8 cellular contexts compared by ENCODE assay signal in the genomic region with DNA sequence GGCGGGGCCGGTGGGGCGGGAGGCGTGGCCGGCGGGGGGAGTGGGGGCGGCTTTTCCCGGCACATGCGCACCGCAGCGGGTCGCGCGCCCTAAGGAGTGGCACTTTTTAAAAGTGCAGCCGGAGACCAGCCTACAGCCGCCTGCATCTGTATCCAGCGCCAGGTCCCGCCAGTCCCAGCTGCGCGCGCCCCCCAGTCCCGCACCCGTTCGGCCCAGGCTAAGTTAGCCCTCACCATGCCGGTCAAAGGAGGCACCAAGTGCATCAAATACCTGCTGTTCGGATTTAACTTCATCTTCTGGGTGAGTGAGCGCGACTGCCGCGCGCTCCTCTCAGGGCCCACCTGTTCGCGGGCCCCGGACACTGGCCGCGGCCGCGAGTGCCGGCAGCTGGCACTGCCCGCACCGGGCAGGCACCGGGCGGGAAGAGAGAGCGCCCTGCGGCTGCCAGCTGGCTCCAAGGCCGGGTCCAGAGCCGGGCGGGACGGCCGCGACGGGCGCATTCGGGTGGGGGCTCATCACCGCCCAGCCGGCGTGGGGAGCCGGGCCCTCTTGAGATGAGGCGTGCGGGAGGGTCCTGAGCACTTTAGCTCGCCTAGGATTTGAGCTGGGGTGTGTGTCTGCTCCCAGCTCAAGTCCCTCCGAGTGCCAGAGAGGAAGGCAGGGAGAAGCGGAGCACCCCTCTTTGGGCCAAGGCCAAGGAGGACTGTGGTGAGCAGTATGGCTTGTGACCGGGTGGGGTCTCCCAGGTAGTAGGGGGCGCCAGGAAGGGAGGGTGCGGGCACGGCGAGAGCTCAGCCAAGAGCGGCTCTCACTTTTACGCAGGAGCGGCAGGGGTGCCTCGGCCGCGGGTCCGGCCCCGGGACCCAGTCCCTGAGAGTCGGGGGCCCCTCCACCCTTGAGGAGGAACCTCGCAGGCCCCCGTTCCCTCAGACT. TPM values are rescaled to one million over a fixed set of nuclear protein-coding genes. Genes with fewer than 3 reads are reported as not detected.
A peak's percentile ranks its signal among the peaks of the same experiment; 100 is the strongest.
DNase-seq lines count a peak whose midpoint lies in the region; ATAC-seq, FAIRE-seq and TF ChIP-seq lines count a peak whose summit lies in the region.

A gene with protein sequence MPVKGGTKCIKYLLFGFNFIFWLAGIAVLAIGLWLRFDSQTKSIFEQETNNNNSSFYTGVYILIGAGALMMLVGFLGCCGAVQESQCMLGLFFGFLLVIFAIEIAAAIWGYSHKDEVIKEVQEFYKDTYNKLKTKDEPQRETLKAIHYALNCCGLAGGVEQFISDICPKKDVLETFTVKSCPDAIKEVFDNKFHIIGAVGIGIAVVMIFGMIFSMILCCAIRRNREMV (plus strand): TSS at position 135 of the 933 bp plus-strand sequence. CDS start 100 bp downstream, at position 235.

- peak within 1 kb of the TSS; percentile 89 to 99 (median 95) for H3K27ac ChIP-seq in heart right ventricle
- H3K27ac ChIP-seq in trophoblast cell (ENCODE audit: low read depth, low read length) = peak within 1 kb of the TSS; percentile 94

- H2AK5ac ChIP-seq in trophoblast cell (ENCODE audit: low read length) = peak within 1 kb of the TSS; percentile 87

- peaks cover 32% of the 10 kb centered on the region for H3K79me1 ChIP-seq in trophoblast cell (ENCODE audit: low read length)

- peak within 1 kb of the TSS; percentile 89 for H3K4me2 ChIP-seq in trophoblast cell (ENCODE audit: low read length)

- ATAC-seq in heart right ventricle (peak; percentile 37 to 69 (median 51)), GM18873 (IDR thresholded peaks at IDR 0.05; ENCODE audit: low FRiP score, unreplicated experiment) (no peak), GM18519 (IDR thresholded peaks at IDR 0.05; ENCODE audit: low FRiP score, unreplicated experiment) (no peak)

- peaks cover 47% of the 10 kb centered on the region for H3K4me1 ChIP-seq in NT2/D1 (ENCODE audit: insufficient read depth, insufficient read length)
- peaks cover 24% of the 10 kb centered on the region for H3K4me1 ChIP-seq in adipocyte (ENCODE audit: control insufficient read depth, insufficient read depth, low read length)
- H3K4me1 ChIP-seq in heart right ventricle = peaks cover 12 to 76% (median 60%) of the 10 kb centered on the region in 9 donors
- peaks cover 40 to 48% of the 10 kb centered on the region in 2 experiments for H3K4me1 ChIP-seq in trophoblast cell (ENCODE audit: control insufficient read depth in 1 of 2, insufficient read depth in 2 of 2, low read length in 2 of 2)

- intact Hi-C loops in heart right ventricle (cut with DNase I) = no loop called here

- TF ChIP-seq POLR2A in GM12892 (IDR thresholded peaks at IDR 0.05; ENCODE audit: low read depth, low read length) = no peak

- H2AFZ ChIP-seq in trophoblast cell (ENCODE audit: insufficient read depth, low read length, poor library complexity) = peak within 1 kb of the TSS; percentile 37

- H4K91ac ChIP-seq in trophoblast cell (ENCODE audit: low read depth, low read length) = peak within 1 kb of the TSS; percentile 90

- peak within 1 kb of the TSS; percentile 90 for H3K14ac ChIP-seq in trophoblast cell (ENCODE audit: low read length)

- peaks cover 27% of the 10 kb centered on the region for H3K79me2 ChIP-seq in trophoblast cell (ENCODE audit: control insufficient read depth, insufficient read depth, low read length, poor library complexity)

- H3K9ac ChIP-seq in NT2/D1 (ENCODE audit: insufficient read length, low read depth) = peak within 1 kb of the TSS; percentile 98
- peak within 1 kb of the TSS; percentile 79 for H3K9ac ChIP-seq in adipocyte (ENCODE audit: low read length)
- peak within 1 kb of the TSS; percentile 89 for H3K9ac ChIP-seq in trophoblast cell (ENCODE audit: low read length)

- DNase-seq in GM12892 (ENCODE audit: insufficient read length) (peak; percentile 36), NT2/D1 (ENCODE audit: low read depth, low spot score) (no peak), adipocyte (ENCODE audit: low read depth) (peak; percentile 79), heart right ventricle (peak; percentile 74 to 75), trophoblast cell (peak in 1 of 2 donors; percentile 73), NCI-H2171 treated with DMSO at 0.1 percent for 48 hours (lab: John Stamatoyannopoulos, UW) (no peak)

- peak within 1 kb of the TSS; percentile 83 for H2BK5ac ChIP-seq in trophoblast cell (ENCODE audit: low read depth, low read length, poor library complexity)

- no peak for FAIRE-seq in GM12892 (lab: Jason Lieb, UNC)

- H4K8ac ChIP-seq in trophoblast cell (ENCODE audit: low read depth, low read length) = peak within 1 kb of the TSS; percentile 77

- H3K27me3 ChIP-seq in NT2/D1 (ENCODE audit: insufficient read depth, insufficient read length) = peaks cover 6% of the 10 kb centered on the region
- H3K27me3 ChIP-seq in adipocyte (replicated peaks; ENCODE audit: control insufficient read depth, insufficient read depth, low read length) = no peaks in the 10 kb centered on the region
- peaks cover 0 to 37% (median 0%) of the 10 kb centered on the region in 7 donors for H3K27me3 ChIP-seq in heart right ventricle
- no peaks in the 10 kb centered on the region for H3K27me3 ChIP-seq in trophoblast cell (ENCODE audit: insufficient read depth, low read length)

- H2BK12ac ChIP-seq in trophoblast cell (ENCODE audit: low read length) = peak within 1 kb of the TSS; percentile 62

- H3K9me3 ChIP-seq in NT2/D1 (ENCODE audit: insufficient read depth, low read length) (no peaks in the 10 kb centered on the region), adipocyte (ENCODE audit: control insufficient read depth, low read length) (no peaks in the 10 kb centered on the region), heart right ventricle (no peaks in the 10 kb centered on the region), trophoblast cell (ENCODE audit: insufficient read depth, low read depth, low read length) (peaks cover 2% of the 10 kb centered on the region)

- TF ChIP-seq CTCF in heart right ventricle (IDR thresholded peaks at IDR 0.05) = no peak

- H3K18ac ChIP-seq in trophoblast cell (ENCODE audit: low read length) = peak within 1 kb of the TSS; percentile 95

- peak within 1 kb of the TSS; percentile 92 for H2BK120ac ChIP-seq in trophoblast cell (ENCODE audit: insufficient read depth, low read length, poor library complexity)

- peak within 1 kb of the TSS; percentile 92 for H3K4ac ChIP-seq in trophoblast cell (ENCODE audit: low read depth, low read length)

- H3K4me3 ChIP-seq in NT2/D1 (ENCODE audit: insufficient read length, low read depth) (peak within 1 kb of the TSS; percentile 96), adipocyte (ENCODE audit: low read length) (peak within 1 kb of the TSS; percentile 81), heart right ventricle (peak within 1 kb of the TSS; percentile 65 to 99 (median 90)), trophoblast cell (ENCODE audit: low read depth, low read length) (peak within 1 kb of the TSS; percentile 80)

- H3K23ac ChIP-seq in trophoblast cell (ENCODE audit: low read length) = peak within 1 kb of the TSS; percentile 9

- 1% methylated on average over 76 of the region's 79 CpGs for WGBS in heart right ventricle, 2 donors
- no CpG with 5 or more reads among the region's 79 CpGs for WGBS in trophoblast cell (ENCODE audit: extremely low coverage, insufficient coverage, insufficient read length)

- H3K36me3 ChIP-seq in NT2/D1 (ENCODE audit: insufficient read depth, insufficient read length, low read length) = peaks cover 30% of the 10 kb centered on the region
- H3K36me3 ChIP-seq in adipocyte (ENCODE audit: control insufficient read depth, insufficient read depth, low read length, severe bottlenecking) = no peaks in the 10 kb centered on the region
- no peaks in the 10 kb centered on the region for H3K36me3 ChIP-seq in heart right ventricle
- peaks cover 9 to 12% of the 10 kb centered on the region in 2 experiments for H3K36me3 ChIP-seq in trophoblast cell (ENCODE audit: control insufficient read depth in 1 of 2, insufficient read depth in 2 of 2, low read length in 2 of 2)

- peak within 1 kb of the TSS; percentile 59 for H4K12ac ChIP-seq in trophoblast cell (ENCODE audit: low read depth, low read length)

RNA-seq across cellular contexts. Expression of the gene that starts here (rescaled TPM):
- polyA plus RNA-seq in GM12892 (2012; ENCODE audit: missing spikeins) = 12.4 TPM
- total RNA-seq in heart right ventricle = 10 to 100 TPM; 24.8 to 70.4 (median 52.8) TPM
- 100 to 1,000 TPM in 1 of 2 donors, 10 to 100 TPM in 1; 52.3 to 109 TPM for polyA plus RNA-seq in heart right ventricle
- 675 and 739 TPM in 2 replicates for polyA plus RNA-seq in trophoblast cell (2013)

Comparison
In these comparisons a context has a peak if more than half of its experiments do, and no peak if none do; other contexts are left out.
1. DNase-seq: peak in GM12892 (single experiment), adipocyte (single experiment) and heart right ventricle (2 of 2); none in NT2/D1 (single experiment) and NCI-H2171 treated with DMSO at 0.1 percent for 48 hours (single experiment).
2. ATAC-seq: peak in heart right ventricle (8 of 8); none in GM18873 (single experiment) and GM18519 (single experiment).
3. Peak in every context shown above with its lines, with median percentiles within 50 percentile points of each other: H3K4me3 ChIP-seq and H3K9ac ChIP-seq.